ENCODE assay signal across 8 cellular contexts in the genomic region with DNA sequence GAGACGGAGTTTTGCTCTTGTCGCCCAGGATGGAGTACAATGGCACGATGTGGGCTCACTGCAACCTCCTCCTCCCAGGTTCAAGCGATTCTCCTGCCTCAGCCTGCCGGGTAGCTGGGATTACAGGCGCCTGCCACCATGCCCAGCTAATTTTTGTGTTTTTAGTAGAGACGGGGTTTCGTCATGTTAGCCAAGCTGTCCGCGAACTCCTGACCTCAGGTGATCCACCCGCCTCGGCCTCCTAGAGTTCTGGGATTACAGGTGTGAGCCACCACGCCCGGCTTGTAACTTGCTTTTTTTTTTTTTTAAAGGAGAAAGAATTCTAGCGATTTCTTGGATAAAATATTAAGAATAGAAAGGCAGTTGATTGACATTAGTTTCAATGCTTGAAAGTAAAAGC. TPM values are rescaled to one million over a fixed set of nuclear protein-coding genes. Genes with fewer than 3 reads are reported as not detected.
DNase-seq lines count a peak whose midpoint lies in the region; ATAC-seq, FAIRE-seq and TF ChIP-seq lines count a peak whose summit lies in the region.
"Not testable (repeated sequence)": the region's sequence is repeated elsewhere in the genome, so short reads cannot be mapped to it uniquely, and the experiment has no call there.

No MANE protein-coding gene starts in this region.

- H4K20me1 ChIP-seq in K562 (replicated peaks; ENCODE audit: control insufficient read depth, insufficient read depth, low read length), result not testable (repeated sequence)

- TF ChIP-seq POLR2A in K562 (conservative IDR thresholded peaks at IDR 0.05); esophagus muscularis mucosa (IDR thresholded peaks at IDR 0.05; ENCODE audit: low read depth): not testable (repeated sequence)

- not testable (repeated sequence) for ATAC-seq in CD4-positive, alpha-beta T cell (ENCODE audit: poor library complexity); T-helper 17 cell; K562; memory B cell (ENCODE audit: low read depth)

- H3K27ac ChIP-seq in CD4-positive, alpha-beta T cell (ENCODE audit: low read depth, low read length); HUES64 (ENCODE audit: low read depth, low read length); K562 (ENCODE audit: extremely low read depth, low read depth, low read length): not testable (repeated sequence)
- H3K27ac ChIP-seq in esophagus muscularis mucosa (replicated peaks in 1 of 4) (peak overlapping the region; percentile 85 to 88 (median 88)), neutrophil (peak overlapping the region; percentile 94), tibial artery (peak overlapping the region in 1 of 2 donors; percentile 94)

- peak overlapping the region; percentile 56; the same call in 1 of the 2 replicates for H3K9ac ChIP-seq in HUES64 (ENCODE audit: low read depth, low read length)
- H3K9ac ChIP-seq in K562 (ENCODE audit: insufficient read depth in 1 of 2, low read depth in 2 of 2, low read length in 2 of 2), result not testable (repeated sequence)

- peak overlapping the region; percentile 97; the same call in 1 of the 2 replicates for H3K4me2 ChIP-seq in K562 (ENCODE audit: insufficient read depth, low read length)

- H3K4me1 Mint-ChIP-seq in CD4-positive, alpha-beta T cell (ENCODE audit: low read depth), result peaks cover 38% of the 10 kb centered on the region
- H3K4me1 Mint-ChIP-seq in T-helper 17 cell (peaks cover 29% of the 10 kb centered on the region), memory B cell (peaks cover 31% of the 10 kb centered on the region)

- not testable (repeated sequence) for H3K9me3 ChIP-seq in CD4-positive, alpha-beta T cell (ENCODE audit: control insufficient read depth, low read length); T-helper 17 cell (ENCODE audit: control insufficient read depth, low read length, poor library complexity, severe bottlenecking); K562 (replicated peaks; ENCODE audit: control insufficient read depth, insufficient read depth, low read depth, low read length); esophagus muscularis mucosa; neutrophil; tibial artery
- peaks cover 12% of the 10 kb centered on the region; the same call in 1 of the 2 replicates for H3K9me3 ChIP-seq in HUES64 (ENCODE audit: insufficient read depth, low read depth, low read length)

- not testable (repeated sequence) for H3K27me3 ChIP-seq in CD4-positive, alpha-beta T cell (ENCODE audit: control insufficient read depth, insufficient read depth, low read length); K562 (ENCODE audit: control insufficient read depth in 2 of 2, insufficient read depth in 2 of 2, low read length in 2 of 2); tibial artery
- H3K27me3 ChIP-seq in HUES64 (ENCODE audit: insufficient read depth, low read length) (peaks cover 19% of the 10 kb centered on the region), esophagus muscularis mucosa (peaks cover 0 to 19% (median 0%) of the 10 kb centered on the region in 4 donors), neutrophil (peaks cover 17% of the 10 kb centered on the region)

- not testable (repeated sequence) for DNase-seq in CD4-positive, alpha-beta T cell; T-helper 17 cell; K562 (ENCODE audit: extremely low read depth in 1 of 4, low spot score in 3 of 4); esophagus muscularis mucosa (ENCODE audit: extremely low spot score); memory B cell (ENCODE audit: low spot score in 2 of 2); tibial artery

- peak overlapping the region; percentile 97 for H2AFZ ChIP-seq in K562 (ENCODE audit: low read depth, low read length)

- POLR2A ChIA-PET in CD4-positive, alpha-beta T cell (lab: Charles Lee), result interaction anchor here (1.3 to 2.4 kb wide), 4 partner anchors 12 to 35 kb away, joined by 4 to 14 read pairs (median 8); no protein-coding TSS in a partner anchor
- POLR2A ChIA-PET in K562 (lab: Yijun Ruan, JAX), result interaction anchor here (0.6 to 2.7 kb wide), 4 partner anchors 12 to 96 kb away, joined by 3 to 8 read pairs (median 3); no protein-coding TSS in a partner anchor

- peak overlapping the region; percentile 95 for H3K4me3 Mint-ChIP-seq in CD4-positive, alpha-beta T cell
- H3K4me3 Mint-ChIP-seq in T-helper 17 cell (peak overlapping the region; percentile 95), memory B cell (peak overlapping the region; percentile 96)

- CTCF ChIA-PET in CD4-positive, alpha-beta T cell (lab: Charles Lee); K562 (lab: Yijun Ruan, JAX; ENCODE audit: low intra/inter-chr PET ratio): not testable (repeated sequence)

- not testable (repeated sequence) for H3K27ac Mint-ChIP-seq in CD4-positive, alpha-beta T cell
- H3K27ac Mint-ChIP-seq in T-helper 17 cell (peak overlapping the region; percentile 93), memory B cell (peak overlapping the region; percentile 95)

- peak overlapping the region; percentile 59 for H3K4me3 ChIP-seq in HUES64 (ENCODE audit: low read length)
- not testable (repeated sequence) for H3K4me3 ChIP-seq in K562
- peak overlapping the region; percentile 80 to 84 (median 82) for H3K4me3 ChIP-seq in esophagus muscularis mucosa
- peak overlapping the region; percentile 85 to 93 for H3K4me3 ChIP-seq in neutrophil (ENCODE audit: low read depth in 1 of 2, low read length in 1 of 2)
- peak overlapping the region; percentile 82 to 89 for H3K4me3 ChIP-seq in tibial artery

- H3K36me3 ChIP-seq in HUES64 (ENCODE audit: insufficient read depth, low read length); K562 (ENCODE audit: control insufficient read depth, insufficient read depth, low read length); esophagus muscularis mucosa; neutrophil; tibial artery: not testable (repeated sequence)

- not testable (repeated sequence) for H3K9me3 Mint-ChIP-seq in CD4-positive, alpha-beta T cell; memory B cell

- not testable (repeated sequence) for TF ChIP-seq RAD21 in K562 (CRISPR knock-in tag; conservative IDR thresholded peaks at IDR 0.05 in 1 of 2, IDR thresholded peaks at IDR 0.05 in 1 of 2)

- BruUV-seq in K562 (replicated peaks; lab: Mats Ljungman, UMichigan), result not testable (repeated sequence)

- H3K36me3 Mint-ChIP-seq in CD4-positive, alpha-beta T cell (ENCODE audit: low read depth), result peaks cover 19% of the 10 kb centered on the region
- H3K36me3 Mint-ChIP-seq in T-helper 17 cell (ENCODE audit: low read depth); memory B cell: not testable (repeated sequence)

- not testable (repeated sequence) for H3K4me1 ChIP-seq in HUES64 (ENCODE audit: insufficient read depth, low read length)
- H3K4me1 ChIP-seq in K562 (replicated peaks in 1 of 2; ENCODE audit: control insufficient read depth in 2 of 2, insufficient read depth in 2 of 2, low read length in 2 of 2) (peaks cover 20 to 27% of the 10 kb centered on the region in 2 experiments; a peak in 4 of 5 replicates), esophagus muscularis mucosa (peaks cover 16 to 23% (median 20%) of the 10 kb centered on the region in 4 donors), neutrophil (ENCODE audit: control insufficient read depth in 1 of 2, insufficient read depth in 1 of 2, low read depth in 1 of 2, low read length in 1 of 2) (peaks cover 26 to 34% of the 10 kb centered on the region in 2 experiments), tibial artery (peaks cover 0 to 37% (median 16%) of the 10 kb centered on the region in 4 donors)

- TF ChIP-seq EP300 in K562 (IDR thresholded peaks at IDR 0.05; ENCODE audit: low read length); esophagus muscularis mucosa (IDR thresholded peaks at IDR 0.05): not testable (repeated sequence)

- 77% methylated on average over 15 of the region's 15 CpGs for WGBS in HUES64
- 52% methylated on average over 12 of the region's 15 CpGs for WGBS in K562 (ENCODE audit: insufficient coverage, low coverage, missing lambda C conversion rate)
- 83% methylated on average over 15 of the region's 15 CpGs for WGBS in esophagus muscularis mucosa

- TF ChIP-seq CTCF in CD4-positive, alpha-beta T cell (IDR thresholded peaks at IDR 0.05); K562 (IDR thresholded peaks at IDR 0.05 in 2 of 3, conservative IDR thresholded peaks at IDR 0.05 in 1 of 3; ENCODE audit: insufficient read depth in 2 of 3, low read depth in 1 of 3, low read length in 3 of 3); esophagus muscularis mucosa (IDR thresholded peaks at IDR 0.05); neutrophil (IDR thresholded peaks at IDR 0.05); tibial artery (IDR thresholded peaks at IDR 0.05): not testable (repeated sequence)

- in situ Hi-C loops in K562 (cut with MboI), result not testable (repeated sequence)

- not testable (repeated sequence) for H3K9me1 ChIP-seq in K562 (ENCODE audit: control insufficient read depth, insufficient read depth, low read length)

- intact Hi-C loops in CD4-positive, alpha-beta T cell (cut with DNase I, micrococcal nuclease); K562 (cut with micrococcal nuclease); esophagus muscularis mucosa (cut with DNase I); tibial artery (cut with DNase I; ENCODE audit: low total_unique reads): not testable (repeated sequence)

- peaks cover 22% of the 10 kb centered on the region for H3K79me2 ChIP-seq in K562 (ENCODE audit: control insufficient read depth, insufficient read depth, low read length)

- FAIRE-seq in K562 (lab: Jason Lieb, UNC), result not testable (repeated sequence)

- peaks cover 25% of the 10 kb centered on the region for H3K27me3 Mint-ChIP-seq in CD4-positive, alpha-beta T cell
- H3K27me3 Mint-ChIP-seq in T-helper 17 cell, result peaks cover 27% of the 10 kb centered on the region
- not testable (repeated sequence) for H3K27me3 Mint-ChIP-seq in memory B cell

RNA-seq across cellular contexts. Expression of a gene that starts 1.1 kb away (rescaled TPM):
- total RNA-seq in CD4-positive, alpha-beta T cell, result 10 to 100 TPM; 33.3 to 39.0 TPM
- polyA plus RNA-seq in HUES64 (2013, experiment 1 of 2), result 5.7 TPM
- 4.7 TPM for polyA plus RNA-seq in HUES64 (2013, experiment 2 of 2)
- total RNA-seq in T-helper 17 cell (10 to 100 TPM; 29.2 to 38.5 TPM), K562 (2014; rRNA removed) (7.1 and 7.8 TPM in 2 replicates), K562 (2014; rRNA removed; fragmentation: Illumina TruSeq; extraction: Trizol) (13.6 and 13.8 TPM in 2 replicates), K562 (2015; rRNA removed; fragmentation: Illumina TruSeq; extraction: Trizol) (11.5 and 11.8 TPM in 2 replicates), K562 (2021) (15.7 and 17.3 TPM in 2 replicates), esophagus muscularis mucosa (10 to 100 TPM in 1 of 4 donors, 1 to 10 TPM in 3; 7.0 to 11.7 (median 9.2) TPM)
- 50.8 and 74.2 TPM in 2 replicates for total RNA-seq in K562 (2011; cell fraction: chromatin; rRNA removed; ENCODE audit: low replicate concordance)
- 14.2 and 24.2 TPM in 2 replicates for total RNA-seq in K562 (2011; cell fraction: nucleolus; rRNA removed)
- total RNA-seq in K562 (2011; cell fraction: nucleoplasm; rRNA removed), result 32.3 and 48.5 TPM in 2 replicates
- polyA plus RNA-seq in K562 (2011; rRNA removed) (17.0 and 17.7 TPM in 2 replicates), K562 (2014; fragmentation: Illumina TruSeq; extraction: Trizol) (9.1 and 11.6 TPM in 2 replicates), K562 (2014; fragmentation: Nextera tagmentation; extraction: Ambion mirVana) (10 to 100 TPM in 1 of 2 experiments, 1 to 10 TPM in 1; 7.8 to 13.4 TPM), K562 (2014; rRNA removed) (7.2 and 9.9 TPM in 2 replicates)
- 8.1 and 8.6 TPM in 2 replicates for polyA plus RNA-seq in K562 (2011; cell fraction: cytosol; rRNA removed)
- 24.5 and 34.1 TPM in 2 replicates for polyA plus RNA-seq in K562 (2011; cell fraction: nucleus; rRNA removed)
- polyA plus RNA-seq in K562 (2012), result 8.6 and 9.5 TPM in 2 replicates
- 53.0 and 70.7 TPM in 2 replicates for polyA minus RNA-seq in K562 (2011; rRNA and poly(A)+ RNA removed)
- polyA minus RNA-seq in K562 (2011; cell fraction: cytosol; rRNA and poly(A)+ RNA removed), result 11.6 and 12.3 TPM in 2 replicates
- 31.2 and 51.4 TPM in 2 replicates for polyA minus RNA-seq in K562 (2011; cell fraction: nucleus; rRNA and poly(A)+ RNA removed)
